Comparison of ENCODE assay signal across 23 cellular contexts in genomic region chr2:16218161-16218560, GRCh38.
"Had no signal": no experiment of that assay in that cellular context is flagged by ENCODE, and none has a peak within 500 bp of the region (broad histone marks: within the 10 kb centered on the region; RNA-seq: fewer than 3 reads in every experiment).

No MANE protein-coding gene starts in this region.

- H3K36me3 ChIP-seq: adrenal gland, ascending aorta, brain microvascular endothelial cell, breast epithelium, cardiac muscle cell had no signal

- H3K27me3 ChIP-seq: adrenal gland, ascending aorta, body of pancreas, brain microvascular endothelial cell, breast epithelium, cardiac muscle cell had no signal

- H3K4me1 ChIP-seq: adrenal gland, ascending aorta, body of pancreas, breast epithelium had no signal

- H3K9me3 ChIP-seq: adrenal gland, ascending aorta, body of pancreas, breast epithelium had no signal

- DNase-seq: activated effector memory CD4-positive, alpha-beta T cell treated with anti-CD3 and anti-CD28 coated beads, Interleukin-2, amount 50 U/mL, for 16 hours; activated effector memory CD4-positive, alpha-beta T cell treated with Interleukin-2 at 50 U/mL for 16 hours; activated gamma-delta T cell; activated gamma-delta T cell treated with Interleukin-2 at 50 U/mL for 16 hours; activated naive CD4-positive, alpha-beta T cell; activated naive CD4-positive, alpha-beta T cell treated with anti-CD3 and anti-CD28 coated beads, Interleukin-2, amount 10 ng/mL, durations not matched to agents 7 days and 5 days; activated naive CD4-positive, alpha-beta T cell treated with anti-CD3 and anti-CD28 coated beads, Interleukin-2, amount 50 U/mL, for 16 hours; activated naive CD4-positive, alpha-beta T cell treated with Interleukin-2 at 50 U/mL for 16 hours; activated naive CD8-positive, alpha-beta T cell treated with anti-CD3 and anti-CD28 coated beads for 36 hours; activated naive CD8-positive, alpha-beta T cell treated with anti-CD3 and anti-CD28 coated beads, Interleukin-2, amount 10 ng/mL, durations not matched to agents 7 days and 5 days; activated T-cell treated with anti-CD3 and anti-CD28 coated beads, Interleukin-2, amount 50 U/mL, for 4 hours; activated T-cell treated with anti-CD3 and anti-CD28 coated beads, Interleukin-2, amount 50 U/mL, for 48 hours; activated T-cell treated with anti-CD3 and anti-CD28 coated beads, Interleukin-2, amount 50 U/mL, for 72 hours; amniotic stem cell; aorta; brain microvascular endothelial cell; central memory CD4-positive, alpha-beta T cell; cerebellar nuclear complex had no signal

- H3K27ac ChIP-seq: adrenal gland, ascending aorta, body of pancreas, brain microvascular endothelial cell, breast epithelium, cardiac muscle cell had no signal

- H3K4me3 ChIP-seq: adrenal gland, ascending aorta, body of pancreas, breast epithelium, cardiac muscle cell had no signal
